In the genomic region with DNA sequence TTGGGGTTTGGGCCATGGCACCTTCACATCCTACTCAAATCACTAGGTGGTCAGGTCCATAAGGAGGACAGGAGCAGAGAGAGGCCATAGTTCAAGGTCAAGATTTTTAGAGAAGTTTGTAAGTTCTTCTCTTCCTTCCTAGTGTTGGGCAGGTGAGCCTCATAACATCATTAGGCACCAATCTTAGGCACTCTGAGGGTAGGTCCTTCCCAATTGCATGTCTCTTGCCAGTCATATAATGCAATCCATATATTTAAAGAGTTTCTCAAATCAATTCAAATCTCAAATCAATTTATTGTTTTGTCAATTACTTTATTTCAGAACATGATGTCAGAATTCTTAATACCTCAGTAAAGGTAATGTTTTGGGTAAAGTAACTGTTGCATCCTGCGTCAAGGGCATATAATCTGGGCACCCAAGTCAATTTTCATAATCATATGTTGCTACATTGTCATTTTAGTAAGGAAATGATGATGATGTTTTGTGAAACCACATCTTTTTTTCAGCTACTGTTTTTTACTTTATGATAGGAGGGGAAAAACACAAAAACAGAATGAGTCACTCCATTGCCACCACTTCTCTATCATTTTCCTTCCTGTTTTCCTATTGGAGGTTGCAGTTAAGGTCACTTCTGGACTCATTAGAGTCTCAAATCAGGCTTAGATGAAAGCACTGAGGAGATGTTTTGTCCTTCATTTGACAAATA, we compare ENCODE assay signal across 13 cellular contexts.
DNase-seq lines count a peak whose midpoint lies in the region; ATAC-seq and TF ChIP-seq lines count a peak whose summit lies in the region.
"Had no signal": no experiment of that assay in that cellular context is flagged by ENCODE, and none has a peak within 500 bp of the region (broad histone marks: within the 10 kb centered on the region; RNA-seq: fewer than 3 reads in every experiment).

No MANE protein-coding gene starts in this region.

- no peaks in the 10 kb centered on the region for H3K36me3 ChIP-seq in breast epithelium
- no peaks in the 10 kb centered on the region for H3K36me3 ChIP-seq in Peyer's patch

- BruUV-seq in MCF 10A (replicated peaks; lab: Mats Ljungman, UMichigan): no TSS peak

- H3K4me3 Mint-ChIP-seq in MCF 10A (ENCODE audit: unreplicated experiment): no peak overlapping the region
- H3K4me3 Mint-ChIP-seq in dendritic cell treated with granulocyte-macrophage colony-stimulating factor and Interleukin-4, amounts not matched to agents 40 ng/mL and 50 ng/mL, for 4 days: no peak overlapping the region

- peaks cover 5% of the 10 kb centered on the region for H3K4me1 Mint-ChIP-seq in MCF 10A (ENCODE audit: insufficient read depth, unreplicated experiment)
- H3K4me1 Mint-ChIP-seq in dendritic cell treated with granulocyte-macrophage colony-stimulating factor and Interleukin-4, amounts not matched to agents 40 ng/mL and 50 ng/mL, for 4 days (ENCODE audit: low read depth): peaks cover 34% of the 10 kb centered on the region

- H3K4me1 ChIP-seq in breast epithelium: no peaks in the 10 kb centered on the region
- peaks cover 0 to 8% (median 0%) of the 10 kb centered on the region in 4 donors for H3K4me1 ChIP-seq in Peyer's patch
- H3K4me1 ChIP-seq: body of pancreas had no signal

- H3K27ac ChIP-seq in breast epithelium (no peak overlapping the region), Peyer's patch (no peak overlapping the region)
- H3K27ac ChIP-seq: PC-9 had no signal

- peak; percentile 13 for DNase-seq in MCF 10A (ENCODE audit: unreplicated experiment)
- no peak for DNase-seq in breast epithelium (ENCODE audit: low spot score in 2 of 2)
- DNase-seq in LHCN-M2 (ENCODE audit: low read depth): peak; percentile 47
- no peak for DNase-seq in iPS-NIHi7 (ENCODE audit: extremely low spot score)
- no peak for DNase-seq in Peyer's patch
- no peak for DNase-seq in NAMALWA (ENCODE audit: low spot score)
- DNase-seq: activated CD4-positive, alpha-beta T cell treated with anti-CD3 and anti-CD28 coated beads for 48 hours; body of pancreas; left ventricle myocardium superior; NCI-H1092; PC-9 had no signal

- TF ChIP-seq POLR2A in breast epithelium (IDR thresholded peaks at IDR 0.05): no peak
- no peak for TF ChIP-seq POLR2A in Peyer's patch (IDR thresholded peaks at IDR 0.05)

- intact Hi-C loops in MCF 10A (cut with micrococcal nuclease): no loop called here
- intact Hi-C loops in breast epithelium (cut with DNase I; ENCODE audit: low total_unique reads): no loop called here
- intact Hi-C loops in dendritic cell treated with granulocyte-macrophage colony-stimulating factor and Interleukin-4, amounts not matched to agents 40 ng/mL and 50 ng/mL, for 4 days (cut with micrococcal nuclease): loop anchor here (5.0 kb wide), 2 partner anchors 129 to 186 kb away; partner anchors contain the start of genes CDC73 and RGS2

- H3K36me3 Mint-ChIP-seq in MCF 10A (ENCODE audit: insufficient read depth, unreplicated experiment): no peaks in the 10 kb centered on the region
- no peaks in the 10 kb centered on the region for H3K36me3 Mint-ChIP-seq in dendritic cell treated with granulocyte-macrophage colony-stimulating factor and Interleukin-4, amounts not matched to agents 40 ng/mL and 50 ng/mL, for 4 days (ENCODE audit: low read depth)

- POLR2A ChIA-PET in MCF 10A (lab: Yijun Ruan, JAX): interaction anchor here (3.1 kb wide), 1 partner anchor 7 kb away, joined by 7 read pairs; no protein-coding TSS in a partner anchor

- no peaks in the 10 kb centered on the region for H3K27me3 Mint-ChIP-seq in MCF 10A (ENCODE audit: insufficient read depth, unreplicated experiment)
- H3K27me3 Mint-ChIP-seq in dendritic cell treated with granulocyte-macrophage colony-stimulating factor and Interleukin-4, amounts not matched to agents 40 ng/mL and 50 ng/mL, for 4 days: no peaks in the 10 kb centered on the region

- H3K9me3 ChIP-seq in breast epithelium: no peaks in the 10 kb centered on the region
- H3K9me3 ChIP-seq in Peyer's patch: no peaks in the 10 kb centered on the region
- H3K9me3 ChIP-seq: body of pancreas had no signal

- CTCF ChIA-PET in MCF 10A (lab: Yijun Ruan, JAX): interaction anchor here (0.7 to 1.2 kb wide), 2 partner anchors 9 to 124 kb away, joined by 3 read pairs; no protein-coding TSS in a partner anchor

- TF ChIP-seq CTCF in MCF 10A (IDR thresholded peaks at IDR 0.05; ENCODE audit: unreplicated experiment): no peak
- no peak for TF ChIP-seq CTCF in breast epithelium (IDR thresholded peaks at IDR 0.05)
- TF ChIP-seq CTCF in Peyer's patch (IDR thresholded peaks at IDR 0.05): no peak

- no peak overlapping the region for H3K27ac Mint-ChIP-seq in MCF 10A (ENCODE audit: low read depth, unreplicated experiment)
- H3K27ac Mint-ChIP-seq in dendritic cell treated with granulocyte-macrophage colony-stimulating factor and Interleukin-4, amounts not matched to agents 40 ng/mL and 50 ng/mL, for 4 days: peak overlapping the region; percentile 66

- H3K4me3 ChIP-seq in breast epithelium (no peak overlapping the region), Peyer's patch (no peak overlapping the region)
- H3K4me3 ChIP-seq: body of pancreas, PC-9 had no signal

- H3K27me3 ChIP-seq in breast epithelium (no peaks in the 10 kb centered on the region), Peyer's patch (no peaks in the 10 kb centered on the region)
- H3K27me3 ChIP-seq: body of pancreas had no signal

- no peak for ATAC-seq in HG03280 (IDR thresholded peaks at IDR 0.05; ENCODE audit: unreplicated experiment)
- ATAC-seq: body of pancreas, left ventricle myocardium superior had no signal

- no peaks in the 10 kb centered on the region for H3K9me3 Mint-ChIP-seq in MCF 10A (ENCODE audit: unreplicated experiment)
- no peaks in the 10 kb centered on the region for H3K9me3 Mint-ChIP-seq in dendritic cell treated with granulocyte-macrophage colony-stimulating factor and Interleukin-4, amounts not matched to agents 40 ng/mL and 50 ng/mL, for 4 days

Comparison
In these comparisons a context has a peak if more than half of its experiments do, and no peak if none do; other contexts are left out.
1. DNase-seq: peak in MCF 10A (single experiment) and LHCN-M2 (single experiment); none in breast epithelium (0 of 2), iPS-NIHi7 (single experiment), Peyer's patch (0 of 3) and NAMALWA (single experiment).